In genomic region chr1:202135221-202135721, GRCh38 we compare ENCODE assay signal across 8 cellular contexts. TPM values are rescaled to one million over a fixed set of nuclear protein-coding genes. Genes with fewer than 3 reads are reported as not detected.
A peak's percentile ranks its signal among the peaks of the same experiment; 100 is the strongest.
DNase-seq lines count a peak whose midpoint lies in the region; ATAC-seq and TF ChIP-seq lines count a peak whose summit lies in the region.

No MANE protein-coding gene starts in this region.

- ATAC-seq in activated CD4-positive, alpha-beta T cell treated with anti-CD3 and anti-CD28 coated beads for 36 hours = peak; percentile 87
- peak; percentile 92 for ATAC-seq in naive thymus-derived CD4-positive, alpha-beta T cell
- peak; percentile 75 for ATAC-seq in upper lobe of right lung

- H3K4me3 ChIP-seq in esophagus squamous epithelium = no peak overlapping the region
- H3K4me3 ChIP-seq in naive thymus-derived CD4-positive, alpha-beta T cell (ENCODE audit: low read length) = no peak overlapping the region
- no peak overlapping the region for H3K4me3 ChIP-seq in upper lobe of right lung

- no peaks in the 10 kb centered on the region for H3K27me3 ChIP-seq in esophagus squamous epithelium
- no peaks in the 10 kb centered on the region for H3K27me3 ChIP-seq in naive thymus-derived CD4-positive, alpha-beta T cell (ENCODE audit: control insufficient read depth in 2 of 2, insufficient read depth in 2 of 2, low read length in 2 of 2)
- H3K27me3 ChIP-seq in upper lobe of right lung = no peaks in the 10 kb centered on the region

- H3K36me3 ChIP-seq in esophagus squamous epithelium (peaks cover 10 to 82% (median 28%) of the 10 kb centered on the region in 3 donors), upper lobe of right lung (peaks cover 53% of the 10 kb centered on the region)
- H3K36me3 ChIP-seq in naive thymus-derived CD4-positive, alpha-beta T cell (ENCODE audit: control insufficient read depth in 2 of 3, insufficient read depth in 3 of 3, low read length in 3 of 3) = peaks cover 6 to 54% (median 7%) of the 10 kb centered on the region in 3 experiments

- H3K9me3 ChIP-seq in esophagus squamous epithelium = no peaks in the 10 kb centered on the region
- no peaks in the 10 kb centered on the region for H3K9me3 ChIP-seq in naive thymus-derived CD4-positive, alpha-beta T cell (ENCODE audit: control insufficient read depth in 2 of 3, low read length in 3 of 3)
- H3K9me3 ChIP-seq in upper lobe of right lung = no peaks in the 10 kb centered on the region

- H3K9me3 Mint-ChIP-seq in activated CD4-positive, alpha-beta T cell treated with anti-CD3 and anti-CD28 coated beads for 36 hours (ENCODE audit: low read depth) = no peaks in the 10 kb centered on the region
- H3K9me3 Mint-ChIP-seq in naive thymus-derived CD4-positive, alpha-beta T cell = no peaks in the 10 kb centered on the region

- CTCF ChIA-PET in activated CD4-positive, alpha-beta T cell treated with anti-CD3 and anti-CD28 coated beads for 36 hours (lab: Charles Lee) = interaction anchor here (0.6 to 3.3 kb wide), 28 partner anchors 8 to 1307 kb away, joined by 3 to 38 read pairs (median 4); partner anchors contain the start of genes ARL8A, ELF3, GPR37L1 and LGR6
- CTCF ChIA-PET in naive thymus-derived CD4-positive, alpha-beta T cell (lab: Charles Lee) = interaction anchor here (0.5 to 2.9 kb wide), 9 partner anchors 9 to 239 kb away, joined by 3 to 12 read pairs (median 5); partner anchors contain the start of genes ARL8A, GPR37L1 and PTPN7

- H3K4me3 Mint-ChIP-seq in activated CD4-positive, alpha-beta T cell treated with anti-CD3 and anti-CD28 coated beads for 36 hours = no peak overlapping the region
- no peak overlapping the region for H3K4me3 Mint-ChIP-seq in naive thymus-derived CD4-positive, alpha-beta T cell

- 20 to 34% methylated on average over 7 to 15 of the region's 15 CpGs for WGBS in esophagus squamous epithelium, 2 donors

- peaks cover 31 to 50% (median 42%) of the 10 kb centered on the region in 3 donors for H3K4me1 ChIP-seq in esophagus squamous epithelium
- no peaks in the 10 kb centered on the region for H3K4me1 ChIP-seq in naive thymus-derived CD4-positive, alpha-beta T cell (ENCODE audit: control insufficient read depth in 2 of 2, insufficient read depth in 2 of 2, low read length in 2 of 2)
- H3K4me1 ChIP-seq in upper lobe of right lung = peaks cover 28% of the 10 kb centered on the region

- no peak for TF ChIP-seq POLR2A in esophagus squamous epithelium (IDR thresholded peaks at IDR 0.05)

- peak; percentile 73 to 92 (median 82) for TF ChIP-seq CTCF in esophagus squamous epithelium (IDR thresholded peaks at IDR 0.05)
- TF ChIP-seq CTCF in upper lobe of right lung (IDR thresholded peaks at IDR 0.05) = peak; percentile 90

- intact Hi-C loops in activated CD4-positive, alpha-beta T cell treated with anti-CD3 and anti-CD28 coated beads for 36 hours (cut with DNase I, micrococcal nuclease) = loop anchor here (1.0 to 2.0 kb wide), 3 partner anchors 126 to 239 kb away; no protein-coding TSS in a partner anchor
- intact Hi-C loops in esophagus squamous epithelium (cut with DNase I) = loop anchor here (5.0 kb wide), 1 partner anchor 128 kb away; no protein-coding TSS in a partner anchor
- intact Hi-C loops in naive thymus-derived CD4-positive, alpha-beta T cell (cut with micrococcal nuclease) = loop anchor here (1.0 to 5.0 kb wide), 5 partner anchors 8 to 239 kb away; partner anchors contain the start of gene TIMM17A (in 1 of the 2)
- intact Hi-C loops in upper lobe of right lung (cut with DNase I) = no loop called here

- peak overlapping the region; percentile 18 to 91 (median 51) for H3K27ac ChIP-seq in esophagus squamous epithelium
- H3K27ac ChIP-seq in naive thymus-derived CD4-positive, alpha-beta T cell (ENCODE audit: low read depth, low read length) = no peak overlapping the region
- H3K27ac ChIP-seq in upper lobe of right lung = peak overlapping the region; percentile 51

- H3K36me3 Mint-ChIP-seq in activated CD4-positive, alpha-beta T cell treated with anti-CD3 and anti-CD28 coated beads for 36 hours (ENCODE audit: low read depth) = peaks cover 15% of the 10 kb centered on the region
- peaks cover 0 to 13% (median 0%) of the 10 kb centered on the region in 5 donors for H3K36me3 Mint-ChIP-seq in naive thymus-derived CD4-positive, alpha-beta T cell

- POLR2A ChIA-PET in activated CD4-positive, alpha-beta T cell treated with anti-CD3 and anti-CD28 coated beads for 36 hours (lab: Charles Lee) = no interaction called here
- POLR2A ChIA-PET in naive thymus-derived CD4-positive, alpha-beta T cell (lab: Charles Lee) = interaction anchor here (2.7 kb wide), 1 partner anchor 8 kb away, joined by 6 read pairs; no protein-coding TSS in a partner anchor

- H3K4me1 Mint-ChIP-seq in activated CD4-positive, alpha-beta T cell treated with anti-CD3 and anti-CD28 coated beads for 36 hours = no peaks in the 10 kb centered on the region
- peaks cover 4 to 15% (median 8%) of the 10 kb centered on the region in 7 donors for H3K4me1 Mint-ChIP-seq in naive thymus-derived CD4-positive, alpha-beta T cell

- no peaks in the 10 kb centered on the region for H3K27me3 Mint-ChIP-seq in activated CD4-positive, alpha-beta T cell treated with anti-CD3 and anti-CD28 coated beads for 36 hours
- no peaks in the 10 kb centered on the region for H3K27me3 Mint-ChIP-seq in naive thymus-derived CD4-positive, alpha-beta T cell

- DNase-seq in activated CD4-positive, alpha-beta T cell treated with anti-CD3 and anti-CD28 coated beads for 36 hours = peak; percentile 70
- no peak for DNase-seq in activated CD4-positive, alpha-beta T cell treated with anti-CD3 and anti-CD28 coated beads for 1 hour
- DNase-seq in HUDEP-2 (lab: John Stamatoyannopoulos, UW; ENCODE audit: unreplicated experiment in 76 of 76) = peak in 43 of 76 experiments; percentile 4 to 58 (median 23)
- peak; percentile 43 for DNase-seq in NOMO-1 treated with dmso at 0.1 percent for 144 hours (lab: John Stamatoyannopoulos, UW; ENCODE audit: unreplicated experiment)
- peak; percentile 36 for DNase-seq in activated T-cell treated with anti-CD3 and anti-CD28 coated beads for 4 hours
- no peak for DNase-seq in esophagus squamous epithelium (lab: John Stamatoyannopoulos, UW)
- peak in 7 of 9 donors; percentile 27 to 63 (median 53) for DNase-seq in naive thymus-derived CD4-positive, alpha-beta T cell
- DNase-seq in upper lobe of right lung = no peak

- no peak overlapping the region for H3K27ac Mint-ChIP-seq in activated CD4-positive, alpha-beta T cell treated with anti-CD3 and anti-CD28 coated beads for 36 hours
- peak overlapping the region in 2 of 9 donors; percentile 24 to 43 for H3K27ac Mint-ChIP-seq in naive thymus-derived CD4-positive, alpha-beta T cell

RNA-seq across cellular contexts. Expression of gene ARL8A, which starts 9.3 kb away (rescaled TPM):
- 10 to 100 TPM; 32.3 to 51.7 TPM for total RNA-seq in activated CD4-positive, alpha-beta T cell treated with anti-CD3 and anti-CD28 coated beads for 36 hours
- total RNA-seq in esophagus squamous epithelium (10 to 100 TPM; 21.2 to 31.3 (median 23.1) TPM), upper lobe of right lung (106 TPM)
- total RNA-seq in naive thymus-derived CD4-positive, alpha-beta T cell = 10 to 100 TPM; 38.2 to 99.4 (median 54.3) TPM
- 1 to 10 TPM; 5.5 to 6.3 TPM for polyA plus RNA-seq in naive thymus-derived CD4-positive, alpha-beta T cell

RNA-seq across cellular contexts. Expression of gene GPR37L1, which starts 12.6 kb away (rescaled TPM):
- not detected for total RNA-seq in activated CD4-positive, alpha-beta T cell treated with anti-CD3 and anti-CD28 coated beads for 36 hours
- total RNA-seq in esophagus squamous epithelium = under 1 TPM in 1 of 4 donors, not detected in 3; 0.09 TPM
- total RNA-seq in naive thymus-derived CD4-positive, alpha-beta T cell = not detected
- polyA plus RNA-seq in naive thymus-derived CD4-positive, alpha-beta T cell = under 1 TPM; 0.02 to 0.09 TPM
- total RNA-seq in upper lobe of right lung = 0.06 TPM

RNA-seq across cellular contexts. Expression of gene PTPN7, which starts 25.1 kb away (rescaled TPM):
- 100 to 1,000 TPM; 188 to 221 TPM for total RNA-seq in activated CD4-positive, alpha-beta T cell treated with anti-CD3 and anti-CD28 coated beads for 36 hours
- total RNA-seq in esophagus squamous epithelium (1 to 10 TPM; 1.9 to 5.5 (median 3.1) TPM), upper lobe of right lung (7.3 TPM)
- total RNA-seq in naive thymus-derived CD4-positive, alpha-beta T cell = 100 to 1,000 TPM in 2 of 5 experiments, 10 to 100 TPM in 3; 43.2 to 258 (median 97.0) TPM
- 10 to 100 TPM; 40.4 to 78.6 TPM for polyA plus RNA-seq in naive thymus-derived CD4-positive, alpha-beta T cell

RNA-seq across cellular contexts. Expression of gene LGR6, which starts 58.3 kb away (rescaled TPM):
- total RNA-seq in activated CD4-positive, alpha-beta T cell treated with anti-CD3 and anti-CD28 coated beads for 36 hours = under 1 TPM; 0.09 to 0.14 TPM
- 1 to 10 TPM in 3 of 4 donors, under 1 TPM in 1; 0.53 to 6.4 (median 2.9) TPM for total RNA-seq in esophagus squamous epithelium
- 1 to 10 TPM in 1 of 5 experiments, under 1 TPM in 3, not detected in 1; 0.16 to 5.8 (median 0.67) TPM for total RNA-seq in naive thymus-derived CD4-positive, alpha-beta T cell
- under 1 TPM; 0.22 to 0.29 TPM for polyA plus RNA-seq in naive thymus-derived CD4-positive, alpha-beta T cell
- 1.8 TPM for total RNA-seq in upper lobe of right lung

Comparison
In these comparisons a context has a peak if more than half of its experiments do, and no peak if none do; other contexts are left out.
1. DNase-seq: peak in activated CD4-positive, alpha-beta T cell treated with anti-CD3 and anti-CD28 coated beads for 36 hours (single experiment), HUDEP-2 (43 of 76), NOMO-1 treated with dmso at 0.1 percent for 144 hours (single experiment), activated T-cell treated with anti-CD3 and anti-CD28 coated beads for 4 hours (single experiment) and naive thymus-derived CD4-positive, alpha-beta T cell (7 of 9); none in activated CD4-positive, alpha-beta T cell treated with anti-CD3 and anti-CD28 coated beads for 1 hour (single experiment), esophagus squamous epithelium (single experiment) and upper lobe of right lung (single experiment).
2. Peak in every context shown above with its lines, with median percentiles within 50 percentile points of each other: ATAC-seq.